ENCODE assay signal across 15 cellular contexts in the genomic region with DNA sequence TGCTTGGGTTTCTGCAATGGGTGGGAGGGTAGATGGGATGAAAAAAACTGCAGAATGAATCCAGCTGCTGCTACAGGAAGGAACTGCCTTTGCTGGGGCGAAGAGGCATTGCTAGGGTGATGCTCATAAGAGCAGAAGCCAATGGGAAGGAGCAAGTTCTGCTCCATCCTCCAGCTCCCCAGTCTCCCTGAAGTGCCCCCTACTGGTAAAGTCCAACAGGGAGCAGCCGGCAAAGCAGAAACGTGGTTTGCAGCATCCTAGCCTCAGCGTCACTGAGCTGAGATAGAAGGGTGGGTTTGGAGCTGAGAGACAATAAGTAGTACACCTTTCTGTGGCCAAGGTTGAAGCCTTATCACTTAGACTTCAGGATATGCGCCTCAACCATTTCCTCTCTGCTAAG.
A peak's percentile ranks its signal among the peaks of the same experiment; 100 is the strongest.
DNase-seq lines count a peak whose midpoint lies in the region; ATAC-seq, FAIRE-seq and TF ChIP-seq lines count a peak whose summit lies in the region.
"Had no signal": no experiment of that assay in that cellular context is flagged by ENCODE, and none has a peak within 500 bp of the region (broad histone marks: within the 10 kb centered on the region; RNA-seq: fewer than 3 reads in every experiment).

No MANE protein-coding gene starts in this region.

- H3K9ac ChIP-seq in BLaER1 (no peak overlapping the region), PC-3 (ENCODE audit: low read length) (no peak overlapping the region)

- ATAC-seq in PC-3 (no peak), HG03571 (IDR thresholded peaks at IDR 0.05; ENCODE audit: unreplicated experiment) (no peak)
- ATAC-seq: esophagus mucosa, left cardiac atrium, Right ventricle myocardium inferior had no signal

- BruUV-seq in PC-3 (replicated peaks; lab: Mats Ljungman, UMichigan) = no TSS peak

- H3K4me2 ChIP-seq in BLaER1 = peak overlapping the region; percentile 54
- H3K4me2 ChIP-seq in PC-3 (ENCODE audit: low read length) = no peak overlapping the region

- H3K4me3 ChIP-seq in BLaER1 (no peak overlapping the region), GM12875 (ENCODE audit: low read depth, low read length) (no peak overlapping the region), PC-3 (ENCODE audit: low read length) (no peak overlapping the region)

- H3F3A ChIP-seq in PC-3 (ENCODE audit: low read length, unreplicated experiment) = no peaks in the 10 kb centered on the region

- TF ChIP-seq CTCF in GM12875 (IDR thresholded peaks at IDR 0.05; ENCODE audit: borderline replicate concordance, insufficient read depth, low read depth, low read length) (peak; percentile 58), PC-3 (conservative IDR thresholded peaks at IDR 0.05; ENCODE audit: low read depth, low read length) (peak; percentile 29; the same call in 1 of the 2 replicates)

- intact Hi-C loops in PC-3 (cut with micrococcal nuclease) = loop anchor here (10.0 kb wide), 1 partner anchor 196 kb away; no protein-coding TSS in a partner anchor

- no peak overlapping the region for H2AFZ ChIP-seq in PC-3 (ENCODE audit: low read length)

- DNase-seq in PC-3 = no peak
- DNase-seq in iPS-NIHi11 (ENCODE audit: low spot score) = peak; percentile 56
- no peak for DNase-seq in occipital lobe (lab: John Stamatoyannopoulos, UW)
- DNase-seq in NCI-H345 (lab: John Stamatoyannopoulos, UW) = no peak
- DNase-seq in GM12892 (ENCODE audit: insufficient read length) = no peak
- DNase-seq: activated CD4-positive, alpha-beta T cell treated with anti-CD3 and anti-CD28 coated beads, Interleukin-2, amount 50 U/mL, for 1 hour; DMS153; left cardiac atrium; NCI-H2029 had no signal

- TF ChIP-seq POLR2A in GM12892 (IDR thresholded peaks at IDR 0.05; ENCODE audit: low read depth, low read length) = no peak

- H3K9me2 ChIP-seq in PC-3 (replicated peaks; ENCODE audit: low read length) = no peaks in the 10 kb centered on the region

- POLR2A ChIA-PET in PC-3 (lab: Charles Lee; ENCODE audit: unreplicated experiment) = no interaction called here

- H3K79me2 ChIP-seq in PC-3 (ENCODE audit: low read length) = no peaks in the 10 kb centered on the region

- FAIRE-seq in GM12892 (lab: Jason Lieb, UNC) = no peak
- FAIRE-seq: urothelium cell line had no signal

- H4K20me1 ChIP-seq in BLaER1 (no peaks in the 10 kb centered on the region), PC-3 (ENCODE audit: low read length) (no peaks in the 10 kb centered on the region)

- H3K27me3 ChIP-seq in BLaER1 = no peaks in the 10 kb centered on the region
- H3K27me3 ChIP-seq in PC-3 (ENCODE audit: low read length) = peaks cover 21% of the 10 kb centered on the region

- CTCF ChIA-PET in PC-3 (lab: Charles Lee) = no interaction called here

- H3K9me3 ChIP-seq in BLaER1 (no peaks in the 10 kb centered on the region), PC-3 (ENCODE audit: low read length) (no peaks in the 10 kb centered on the region)

- H3K36me3 ChIP-seq in BLaER1 (no peaks in the 10 kb centered on the region), PC-3 (ENCODE audit: low read depth, low read length) (no peaks in the 10 kb centered on the region)

- H3K4me1 ChIP-seq in BLaER1 = peaks cover 26% of the 10 kb centered on the region
- H3K4me1 ChIP-seq in PC-3 (ENCODE audit: insufficient read depth, low read length) = no peaks in the 10 kb centered on the region

- H3K27ac ChIP-seq in BLaER1 = 0 out of 2 replicates have a peak overlapping the region, but pooled peaks have one; percentile 7
- H3K27ac ChIP-seq in PC-3 (ENCODE audit: low read length) = no peak overlapping the region
